Comparison of ENCODE assay signal across 17 cellular contexts in the genomic region with DNA sequence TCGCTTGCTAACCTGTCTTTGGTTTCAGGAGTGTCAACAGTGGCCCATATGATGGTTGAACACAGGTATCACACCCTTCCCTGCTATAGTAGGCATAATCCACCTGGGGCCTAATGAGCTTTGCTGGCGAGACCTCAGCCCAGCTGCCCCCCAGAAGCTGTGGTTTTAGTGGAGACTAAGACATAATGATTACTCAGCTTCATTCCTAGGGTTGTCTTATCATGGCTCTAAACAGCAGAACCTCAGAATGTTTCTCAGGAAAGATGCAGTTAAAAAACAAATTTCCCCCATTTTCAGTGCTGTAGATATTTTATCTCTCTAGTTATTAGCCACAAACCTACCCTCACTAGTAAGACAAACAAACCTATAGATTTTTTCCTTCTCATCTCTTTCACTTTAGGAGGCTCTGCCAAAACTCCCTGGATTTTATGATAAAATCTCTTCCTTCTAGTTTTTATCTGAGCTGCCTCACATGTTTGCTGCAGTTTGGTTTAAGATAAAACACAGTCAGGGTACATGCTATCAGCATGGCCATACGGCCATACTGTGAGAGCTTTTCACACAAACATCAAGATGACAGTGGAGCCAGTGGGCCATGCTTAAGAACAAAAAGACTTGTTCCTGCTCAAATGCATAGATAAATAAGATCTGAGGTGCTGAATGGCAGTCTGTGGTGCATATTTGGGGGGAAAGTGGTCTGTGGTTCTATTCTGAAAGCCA.
DNase-seq lines count a peak whose midpoint lies in the region; ATAC-seq and TF ChIP-seq lines count a peak whose summit lies in the region.
"Had no signal": no experiment of that assay in that cellular context is flagged by ENCODE, and none has a peak within 500 bp of the region (broad histone marks: within the 10 kb centered on the region; RNA-seq: fewer than 3 reads in every experiment).

No MANE protein-coding gene starts in this region.

- H3K4me1 ChIP-seq in ovary (ENCODE audit: insufficient read depth), result peaks cover 6% of the 10 kb centered on the region
- H3K4me1 ChIP-seq: uterus had no signal

- H3K36me3 Mint-ChIP-seq in activated naive CD8-positive, alpha-beta T cell, result peaks cover 7% of the 10 kb centered on the region
- H3K36me3 Mint-ChIP-seq in nephron (ENCODE audit: low read depth), result no peaks in the 10 kb centered on the region

- no peaks in the 10 kb centered on the region for H3K9me3 ChIP-seq in KOPT-K1 (ENCODE audit: insufficient read depth, low read length, poor library complexity, severe bottlenecking)
- H3K9me3 ChIP-seq in ovary, result no peaks in the 10 kb centered on the region
- H3K9me3 ChIP-seq: uterus had no signal

- H3K36me3 ChIP-seq in KOPT-K1 (ENCODE audit: insufficient read depth, low read length) (no peaks in the 10 kb centered on the region), ovary (no peaks in the 10 kb centered on the region)
- H3K36me3 ChIP-seq: uterus had no signal

- WGBS in ovary, 3 donors, result 87 to 90% (median 88%) methylated on average over 3 of the region's 3 CpGs

- no peak for TF ChIP-seq CTCF in nephron (IDR thresholded peaks at IDR 0.05; ENCODE audit: unreplicated experiment in 3 of 3)
- no peak for TF ChIP-seq CTCF in ovary (IDR thresholded peaks at IDR 0.05)

- no peak for ATAC-seq in HG03280 (IDR thresholded peaks at IDR 0.05; ENCODE audit: unreplicated experiment)
- ATAC-seq: activated CD4-positive, CD25-positive, alpha-beta regulatory T cell treated with anti-CD3 and anti-CD28 coated beads, Interleukin-2, amount 50 U/mL, for 24 hours; left lobe of liver had no signal

- H3K4me1 Mint-ChIP-seq in activated naive CD8-positive, alpha-beta T cell (ENCODE audit: low read depth), result peaks cover 80% of the 10 kb centered on the region
- peaks cover 58% of the 10 kb centered on the region for H3K4me1 Mint-ChIP-seq in nephron

- no peak overlapping the region for H3K4me3 ChIP-seq in ovary
- H3K4me3 ChIP-seq: uterus had no signal

- H3K27ac ChIP-seq in KOPT-K1 (ENCODE audit: low read depth, low read length, poor library complexity, severe bottlenecking), result peak overlapping the region; percentile 65
- H3K27ac ChIP-seq in ovary, result no peak overlapping the region
- H3K27ac ChIP-seq: HL-60, uterus had no signal

- DNase-seq in Daoy (ENCODE audit: low read depth) (peak; percentile 42), ureter (ENCODE audit: low spot score) (no peak), ovary (no peak)
- DNase-seq: H9; NCI-H1048; NCI-H2081; Right ventricle myocardium superior; stimulated activated CD4-positive, alpha-beta T cell treated with anti-CD3 and anti-CD28 coated beads, Interleukin-2, amount 100 ng/mL, for 48 hours; T-helper 1 cell; uterus had no signal

- no peaks in the 10 kb centered on the region for H3K9me3 Mint-ChIP-seq in activated naive CD8-positive, alpha-beta T cell (ENCODE audit: low read depth)
- H3K9me3 Mint-ChIP-seq in nephron, result no peaks in the 10 kb centered on the region
- H3K9me3 Mint-ChIP-seq: H9 had no signal

- intact Hi-C loops in ovary (cut with DNase I), result no loop called here

- TF ChIP-seq POLR2A in ovary (IDR thresholded peaks at IDR 0.05), result no peak

- H3K4me3 Mint-ChIP-seq in activated naive CD8-positive, alpha-beta T cell, result no peak overlapping the region
- H3K4me3 Mint-ChIP-seq in nephron, result no peak overlapping the region
- H3K4me3 Mint-ChIP-seq: H9 had no signal

- no peak for TF ChIP-seq EP300 in ovary (IDR thresholded peaks at IDR 0.05)

- H3K27me3 ChIP-seq in ovary, result no peaks in the 10 kb centered on the region
- H3K27me3 ChIP-seq: uterus had no signal

- H3K27me3 Mint-ChIP-seq in activated naive CD8-positive, alpha-beta T cell, result no peaks in the 10 kb centered on the region
- no peaks in the 10 kb centered on the region for H3K27me3 Mint-ChIP-seq in nephron (ENCODE audit: low read depth)

- peak overlapping the region; percentile 8 for H3K27ac Mint-ChIP-seq in activated naive CD8-positive, alpha-beta T cell
- peak overlapping the region in 2 of 3 experiments; percentile 5 to 28 for H3K27ac Mint-ChIP-seq in nephron
